ENCODE assay signal across 13 cellular contexts in the genomic region with DNA sequence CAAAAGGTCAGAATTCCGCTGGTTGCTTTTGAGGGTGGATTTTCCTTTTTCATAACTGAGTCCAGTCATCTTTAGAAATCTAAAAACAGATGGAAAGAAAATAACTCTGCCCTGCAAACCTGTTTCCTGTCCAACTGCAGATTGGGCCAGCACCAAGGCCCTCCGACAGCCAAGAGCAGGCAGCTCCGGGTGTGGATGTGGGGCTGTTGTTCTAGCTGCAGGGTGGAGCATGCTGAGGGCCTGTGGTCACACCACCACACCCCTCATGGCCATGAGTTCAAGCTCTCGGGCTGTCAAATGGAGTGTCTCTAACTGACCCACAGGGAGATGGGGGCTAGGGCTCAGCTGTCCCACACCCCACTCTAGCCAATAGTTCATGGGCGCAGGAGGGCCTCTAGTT.
DNase-seq lines count a peak whose midpoint lies in the region; ATAC-seq and FAIRE-seq lines count a peak whose summit lies in the region.
"Had no signal": no experiment of that assay in that cellular context is flagged by ENCODE, and none has a peak within 500 bp of the region (broad histone marks: within the 10 kb centered on the region; RNA-seq: fewer than 3 reads in every experiment).

No MANE protein-coding gene starts in this region.

- intact Hi-C loops in sciatic nerve (cut with DNase I), result no loop called here

- H3K27ac ChIP-seq in cingulate gyrus (ENCODE audit: low read depth, low read length), result peak overlapping the region; percentile 19

- peak; percentile 94 for ATAC-seq in sciatic nerve
- no peak for ATAC-seq in HG02763 (IDR thresholded peaks at IDR 0.05; ENCODE audit: unreplicated experiment)
- no peak for ATAC-seq in HG03460 (IDR thresholded peaks at IDR 0.05; ENCODE audit: unreplicated experiment)

- FAIRE-seq in HTR-8/SVneo (lab: Jason Lieb, UNC), result no peak

- DNase-seq in AG20443 (ENCODE audit: low spot score), result peak; percentile 93
- peak; percentile 59 for DNase-seq in hepatic stellate cell (ENCODE audit: low spot score)
- DNase-seq in sciatic nerve (ENCODE audit: low spot score), result peak; percentile 84
- no peak for DNase-seq in SHP77 (lab: John Stamatoyannopoulos, UW)
- DNase-seq in HTR-8/SVneo (ENCODE audit: insufficient read length, low spot score), result no peak
- DNase-seq: activated naive CD4-positive, alpha-beta T cell treated with anti-CD3 and anti-CD28 coated beads, Interleukin-2, amount 50 U/mL, for 16 hours; effector CD4-positive, alpha-beta T cell; naive B cell; NCI-H1436; stimulated activated CD4-positive, alpha-beta T cell treated with anti-CD3 and anti-CD28 coated beads, Interleukin-15, amount 100 ng/mL, for 24 hours had no signal

Comparison
In these comparisons a context has a peak if more than half of its experiments do, and no peak if none do; other contexts are left out.
1. DNase-seq: peak in AG20443 (single experiment), hepatic stellate cell (single experiment) and sciatic nerve (single experiment); none in SHP77 (0 of 2) and HTR-8/SVneo (single experiment).